In the genomic region with DNA sequence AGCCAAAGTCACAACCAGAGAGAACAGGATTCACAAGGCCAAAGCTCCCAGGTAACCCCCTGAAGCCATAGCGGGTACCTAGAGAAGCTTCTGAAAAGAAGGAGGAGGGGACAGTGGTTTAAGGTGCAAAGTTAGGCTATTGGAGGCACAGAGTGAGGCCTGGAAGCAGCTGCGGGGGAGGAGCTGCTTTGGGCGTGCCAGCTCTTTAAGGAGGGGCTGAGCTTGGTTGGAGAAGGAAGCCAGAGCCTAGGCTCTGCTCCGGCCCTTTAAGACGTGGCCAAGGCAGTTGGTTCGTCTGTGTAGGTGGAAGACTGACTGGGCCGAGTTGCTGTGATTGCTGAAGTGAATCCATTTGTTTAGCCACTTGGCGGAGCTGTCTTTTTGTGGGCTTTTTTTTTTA, we compare ENCODE assay signal across 8 cellular contexts. TPM values are rescaled to one million over a fixed set of nuclear protein-coding genes. Genes with fewer than 3 reads are reported as not detected.
DNase-seq lines count a peak whose midpoint lies in the region; ATAC-seq, FAIRE-seq and TF ChIP-seq lines count a peak whose summit lies in the region.

No MANE protein-coding gene starts in this region.

- H3K36me3 Mint-ChIP-seq in stimulated activated memory B cell treated with anti-CD40 and anti-IgM and Interleukin-4, amounts not matched to agents 10 μg/mL and 1 μg/mL and 100 μg/mL, for 72 hours = no peaks in the 10 kb centered on the region

- no peaks in the 10 kb centered on the region for H4K20me1 ChIP-seq in HepG2 (ENCODE audit: insufficient read depth, low read length)

- no peaks in the 10 kb centered on the region for H3K9me3 ChIP-seq in right lobe of liver
- no peaks in the 10 kb centered on the region for H3K9me3 ChIP-seq in HepG2 (ENCODE audit: low read length)
- H3K9me3 ChIP-seq in adrenal gland (replicated peaks in 1 of 3) = no peaks in the 10 kb centered on the region
- no peaks in the 10 kb centered on the region for H3K9me3 ChIP-seq in iPS-15b (ENCODE audit: control insufficient read depth, insufficient read depth, low read length)

- 15% methylated on average over 7 of the region's 8 CpGs for WGBS in right lobe of liver (ENCODE audit: insufficient coverage, low coverage, low lambda C conversion rate, missing lambda C conversion rate)
- WGBS in HepG2 (ENCODE audit: low lambda C conversion rate) = 0% methylated on average over 1 of the region's 8 CpGs
- 35 to 54% (median 50%) methylated on average over 3 to 8 of the region's 8 CpGs for WGBS in adrenal gland, 4 donors

- no peaks in the 10 kb centered on the region for H3K9me3 Mint-ChIP-seq in stimulated activated memory B cell treated with anti-CD40 and anti-IgM and Interleukin-4, amounts not matched to agents 10 μg/mL and 1 μg/mL and 100 μg/mL, for 72 hours

- H3K4me1 ChIP-seq in right lobe of liver (no peaks in the 10 kb centered on the region), HepG2 (ENCODE audit: insufficient read depth, low read length) (no peaks in the 10 kb centered on the region), adrenal gland (replicated peaks in 1 of 2) (no peaks in the 10 kb centered on the region), iPS-15b (ENCODE audit: control insufficient read depth, insufficient read depth, low read length) (peaks cover 6% of the 10 kb centered on the region)

- H2AFZ ChIP-seq in HepG2 (ENCODE audit: low read length) = no peak overlapping the region

- no peak for TF ChIP-seq EP300 in HepG2 (IDR thresholded peaks at IDR 0.05; ENCODE audit: low read depth in 2 of 2, low read length in 2 of 2)
- no peak for TF ChIP-seq EP300 in HepG2 (CRISPR knock-in tag; IDR thresholded peaks at IDR 0.05; ENCODE audit: borderline replicate concordance)

- H3K4me3 ChIP-seq in right lobe of liver = peak overlapping the region in 1 of 3 donors; percentile 46
- no peak overlapping the region for H3K4me3 ChIP-seq in HepG2 (replicated peaks in 1 of 3; ENCODE audit: insufficient read depth in 1 of 3, low read depth in 2 of 3, low read length in 3 of 3)
- peak overlapping the region in 1 of 4 donors; percentile 60 for H3K4me3 ChIP-seq in adrenal gland
- H3K4me3 ChIP-seq in iPS-15b (ENCODE audit: low read depth, low read length) = peak overlapping the region; percentile 74

- no peak overlapping the region for H3K27ac ChIP-seq in right lobe of liver
- H3K27ac ChIP-seq in HepG2 (ENCODE audit: extremely low read length, insufficient read depth, low read length) = no peak overlapping the region
- peak overlapping the region in 1 of 5 donors; percentile 18 for H3K27ac ChIP-seq in adrenal gland

- H3K36me3 ChIP-seq in right lobe of liver = no peaks in the 10 kb centered on the region
- no peaks in the 10 kb centered on the region for H3K36me3 ChIP-seq in HepG2 (replicated peaks in 1 of 2; ENCODE audit: control insufficient read depth in 1 of 2, insufficient read depth in 2 of 2, low read length in 2 of 2)
- no peaks in the 10 kb centered on the region for H3K36me3 ChIP-seq in adrenal gland (replicated peaks in 1 of 2)
- no peaks in the 10 kb centered on the region for H3K36me3 ChIP-seq in iPS-15b (ENCODE audit: control insufficient read depth, insufficient read depth, low read length)

- no peak for TF ChIP-seq POLR2A in right lobe of liver (IDR thresholded peaks at IDR 0.05)
- no peak for TF ChIP-seq POLR2A in HepG2 (IDR thresholded peaks at IDR 0.05; ENCODE audit: insufficient read depth in 1 of 2, low read depth in 2 of 2, low read length in 2 of 2)
- TF ChIP-seq POLR2A in adrenal gland (IDR thresholded peaks at IDR 0.05) = no peak

- in situ Hi-C loops in HepG2 (cut with HindIII; ENCODE audit: extremely low pct_ligation_motif_present, low pct_unique_long_range_greater_than_20kb) = loop anchor here (25.0 kb wide), 1 partner anchor 796 kb away; no protein-coding TSS in a partner anchor

- peaks cover 25% of the 10 kb centered on the region for H3K4me1 Mint-ChIP-seq in stimulated activated memory B cell treated with anti-CD40 and anti-IgM and Interleukin-4, amounts not matched to agents 10 μg/mL and 1 μg/mL and 100 μg/mL, for 72 hours

- H3K9ac ChIP-seq in HepG2 (ENCODE audit: insufficient read depth, low read depth, low read length) (no peak overlapping the region), iPS-15b (ENCODE audit: low read depth, low read length) (no peak overlapping the region)

- peak overlapping the region; percentile 93 for H3K4me3 Mint-ChIP-seq in stimulated activated memory B cell treated with anti-CD40 and anti-IgM and Interleukin-4, amounts not matched to agents 10 μg/mL and 1 μg/mL and 100 μg/mL, for 72 hours

- H3K27me3 Mint-ChIP-seq in stimulated activated memory B cell treated with anti-CD40 and anti-IgM and Interleukin-4, amounts not matched to agents 10 μg/mL and 1 μg/mL and 100 μg/mL, for 72 hours = no peaks in the 10 kb centered on the region

- H3K27me3 ChIP-seq in right lobe of liver (no peaks in the 10 kb centered on the region), HepG2 (ENCODE audit: control insufficient read depth in 1 of 2, insufficient read depth in 2 of 2, low read length in 2 of 2) (no peaks in the 10 kb centered on the region; a peak in 1 of 5 replicates), adrenal gland (peaks cover 17% of the 10 kb centered on the region), iPS-15b (ENCODE audit: control insufficient read depth, insufficient read depth, low read length) (no peaks in the 10 kb centered on the region)

- no peaks in the 10 kb centered on the region for H3K79me2 ChIP-seq in HepG2 (ENCODE audit: insufficient read depth, low read length)

- CTCF ChIA-PET in HepG2 (lab: Yijun Ruan, JAX; ENCODE audit: low intra/inter-chr PET ratio, low total read pairs) = no interaction called here

- H3K4me2 ChIP-seq in HepG2 (ENCODE audit: low read depth, low read length) = no peak overlapping the region

- POLR2A ChIA-PET in HepG2 (lab: Yijun Ruan, JAX) = no interaction called here

- no peak for TF ChIP-seq CTCF in right lobe of liver (IDR thresholded peaks at IDR 0.05)
- TF ChIP-seq CTCF in HepG2 (CRISPR knock-in tag; IDR thresholded peaks at IDR 0.05) = no peak
- TF ChIP-seq CTCF in adrenal gland (IDR thresholded peaks at IDR 0.05) = no peak

- no peak for FAIRE-seq in HepG2 (lab: Jason Lieb, UNC)

- no peak for TF ChIP-seq RAD21 in HepG2 (CRISPR knock-in tag; IDR thresholded peaks at IDR 0.05)

- ATAC-seq in right lobe of liver (peak; percentile 53 to 77 (median 64)), HepG2 (no peak), HG03064 (IDR thresholded peaks at IDR 0.05; ENCODE audit: low read depth, unreplicated experiment) (peak; percentile 78)
- peak; percentile 90 for ATAC-seq in stimulated activated memory B cell treated with anti-CD40 and anti-IgM and Interleukin-4, amounts not matched to agents 10 μg/mL and 1 μg/mL and 100 μg/mL, for 72 hours

- peak overlapping the region; percentile 87 for H3K27ac Mint-ChIP-seq in stimulated activated memory B cell treated with anti-CD40 and anti-IgM and Interleukin-4, amounts not matched to agents 10 μg/mL and 1 μg/mL and 100 μg/mL, for 72 hours

- intact Hi-C loops in right lobe of liver (cut with DNase I) = no loop called here
- intact Hi-C loops in HepG2 (cut with micrococcal nuclease; ENCODE audit: unreplicated experiment) = no loop called here
- intact Hi-C loops in adrenal gland (cut with DNase I) = no loop called here

- DNase-seq in right lobe of liver (peak in 1 of 3 donors; percentile 21), HepG2 (ENCODE audit: low spot score) (no peak), adrenal gland (peak in 6 of 7 donors; percentile 10 to 52 (median 24)), MV-4-11 (lab: John Stamatoyannopoulos, UW) (no peak)
- DNase-seq in stimulated activated CD4-positive, alpha-beta T cell treated with anti-CD3 and anti-CD28 coated beads, Interleukin-4, amount 100 ng/mL, for 24 hours = no peak

- no TSS peak for BruUV-seq in HepG2 (replicated peaks; lab: Mats Ljungman, UMichigan)

TF ChIP-seq in HepG2, 621 proteins besides CTCF, POLR2A, EP300 and RAD21 (continues in another document):
- no peak for TF ChIP-seq ZFP1 (CRISPR knock-in tag; IDR thresholded peaks at IDR 0.05)
- no peak for TF ChIP-seq LCORL (IDR thresholded peaks at IDR 0.05)
- no peak for TF ChIP-seq LCORL (CRISPR knock-in tag; IDR thresholded peaks at IDR 0.05)

RNA-seq across cellular contexts. Expression of a gene that starts 1.5 kb away (rescaled TPM):
- total RNA-seq in right lobe of liver (under 1 TPM; 0.44 to 0.61 (median 0.52) TPM), HepG2 (2016; rRNA removed; fragmentation: Illumina TruSeq; extraction: Trizol) (not detected in 2 replicates), adrenal gland (1 to 10 TPM; 2.7 to 6.6 (median 4.5) TPM)
- not detected in 2 replicates for total RNA-seq in HepG2 (2016; cell fraction: cytosol; rRNA removed; fragmentation: Illumina TruSeq; extraction: Trizol; ENCODE audit: low read depth)
- not detected in 2 replicates for total RNA-seq in HepG2 (2016; cell fraction: insoluble cytoplasmic fraction; rRNA removed; fragmentation: Illumina TruSeq; extraction: Trizol)
- total RNA-seq in HepG2 (2016; cell fraction: membrane; rRNA removed; fragmentation: Illumina TruSeq; extraction: Trizol) = not detected in 2 replicates
- not detected in 2 replicates for total RNA-seq in HepG2 (2016; cell fraction: nucleus; rRNA removed; fragmentation: Illumina TruSeq; extraction: Trizol)
- polyA plus RNA-seq in HepG2 (2011; rRNA removed) (0.03 TPM in 1 of 2 replicates, not detected in the other), adrenal gland (1 to 10 TPM; 2.5 to 5.9 (median 3.6) TPM)
- polyA plus RNA-seq in HepG2 (2011; cell fraction: cytosol; rRNA removed) = 0.01 and 0.03 TPM in 2 replicates
- 0.02 TPM in 1 of 2 replicates, not detected in the other for polyA plus RNA-seq in HepG2 (2011; cell fraction: nucleus; rRNA removed)
- polyA plus RNA-seq in HepG2 (2012) = 0.07 TPM in 1 of 2 replicates, not detected in the other
- not detected in 2 replicates for polyA plus RNA-seq in HepG2 (2016; cell fraction: cytosol; fragmentation: Illumina TruSeq; extraction: Trizol; ENCODE audit: low read depth)
- 0.04 TPM in 1 of 2 replicates, not detected in the other for polyA plus RNA-seq in HepG2 (2016; cell fraction: insoluble cytoplasmic fraction; fragmentation: Illumina TruSeq; extraction: Trizol; ENCODE audit: low read depth)
- not detected in 2 replicates for polyA plus RNA-seq in HepG2 (2016; cell fraction: membrane; fragmentation: Illumina TruSeq; extraction: Trizol; ENCODE audit: low read depth)
- not detected in 2 replicates for polyA plus RNA-seq in HepG2 (2016; cell fraction: nucleus; fragmentation: Illumina TruSeq; extraction: Trizol; ENCODE audit: insufficient read depth, low read depth)
- 0.14 and 0.22 TPM in 2 replicates for polyA minus RNA-seq in HepG2 (2011; rRNA and poly(A)+ RNA removed; ENCODE audit: low replicate concordance)
- not detected in 2 replicates for polyA minus RNA-seq in HepG2 (2011; cell fraction: cytosol; rRNA and poly(A)+ RNA removed)
- not detected in 2 replicates for polyA minus RNA-seq in HepG2 (2011; cell fraction: nucleus; rRNA and poly(A)+ RNA removed)

Comparison
In these comparisons a context has a peak if more than half of its experiments do, and no peak if none do; other contexts are left out.
1. DNase-seq: peak in adrenal gland (6 of 7); none in HepG2 (single experiment), MV-4-11 (single experiment) and stimulated activated CD4-positive, alpha-beta T cell treated with anti-CD3 and anti-CD28 coated beads, Interleukin-4, amount 100 ng/mL, for 24 hours (single experiment).